1 cellular context compared by ENCODE assay signal in genomic region chr2:171893824-171894611, GRCh38.
TF ChIP-seq lines count a peak whose summit lies in the region.

SLC25A12 (minus strand) TSS chr2:171894244; CDS start chr2:171894214, 30 bp downstream.

TF ChIP-seq in HepG2, 621 proteins besides CTCF, POLR2A, EP300 and RAD21 (continued from another document and continues in another):
- peak; percentile 86 for TF ChIP-seq ZNF883 (CRISPR knock-in tag; IDR thresholded peaks at IDR 0.05; ENCODE audit: not compliant biosample characterization)
- TF ChIP-seq TOE1 (CRISPR knock-in tag; IDR thresholded peaks at IDR 0.05) = no peak
- no peak for TF ChIP-seq DMTF1 (CRISPR knock-in tag; IDR thresholded peaks at IDR 0.05)
- no peak for TF ChIP-seq KLF12 (CRISPR knock-in tag; IDR thresholded peaks at IDR 0.05; ENCODE audit: borderline replicate concordance)
- TF ChIP-seq TAF1 (CRISPR knock-in tag; IDR thresholded peaks at IDR 0.05) = peak; percentile 60; the same call in 1 of the 2 replicates
- TF ChIP-seq ATF5 (CRISPR knock-in tag; IDR thresholded peaks at IDR 0.05; ENCODE audit: low read depth) = no peak
- peak; percentile 42 for TF ChIP-seq XRCC5 (optimal IDR thresholded peaks at IDR 0.05; ENCODE audit: low read length)
- TF ChIP-seq ZNF713 (CRISPR knock-in tag; IDR thresholded peaks at IDR 0.05) = peak; percentile 21; the same call in 1 of the 2 replicates
- peak; percentile 97 for TF ChIP-seq ZBTB14 (CRISPR knock-in tag; IDR thresholded peaks at IDR 0.05)
- TF ChIP-seq KDM6A (CRISPR knock-in tag; IDR thresholded peaks at IDR 0.05; ENCODE audit: low read depth) = no peak
- TF ChIP-seq ZBTB21 (CRISPR knock-in tag; IDR thresholded peaks at IDR 0.05) = no peak
- TF ChIP-seq ZBTB4 (CRISPR knock-in tag; IDR thresholded peaks at IDR 0.05; ENCODE audit: borderline replicate concordance) = no peak
- no peak for TF ChIP-seq HMGXB3 (CRISPR knock-in tag; IDR thresholded peaks at IDR 0.05; ENCODE audit: borderline replicate concordance)
- TF ChIP-seq MAZ (IDR thresholded peaks at IDR 0.05; ENCODE audit: borderline replicate concordance, low read depth, low read length) = peak; percentile 28; the same call in 1 of the 2 replicates
- no peak for TF ChIP-seq MAZ (CRISPR knock-in tag; IDR thresholded peaks at IDR 0.05; ENCODE audit: low read depth)
- TF ChIP-seq ZNF839 (CRISPR knock-in tag; IDR thresholded peaks at IDR 0.05; ENCODE audit: borderline replicate concordance) = no peak
- no peak for TF ChIP-seq REL (CRISPR knock-in tag; conservative IDR thresholded peaks at IDR 0.05)
- peak; percentile 21; the same call in 1 of the 2 replicates for TF ChIP-seq CCDC6 (CRISPR knock-in tag; IDR thresholded peaks at IDR 0.05)
- no peak for TF ChIP-seq SMARCE1 (IDR thresholded peaks at IDR 0.05; ENCODE audit: borderline replicate concordance)
- peak; percentile 37; the same call in 1 of the 2 replicates for TF ChIP-seq ZNF430 (CRISPR knock-in tag; IDR thresholded peaks at IDR 0.05)
- no peak for TF ChIP-seq JUN (CRISPR knock-in tag; IDR thresholded peaks at IDR 0.05)
- TF ChIP-seq PATZ1 (CRISPR knock-in tag; IDR thresholded peaks at IDR 0.05) = peak; percentile 36
- no peak for TF ChIP-seq SMARCC2 (IDR thresholded peaks at IDR 0.05)
- 0 out of 2 replicates have a peak, but pooled peaks have one; percentile 32 for TF ChIP-seq ZNF550 (CRISPR knock-in tag; IDR thresholded peaks at IDR 0.05; ENCODE audit: borderline replicate concordance)
- peak; percentile 87; the same call in 1 of the 2 replicates for TF ChIP-seq ZNF451 (CRISPR knock-in tag; IDR thresholded peaks at IDR 0.05)
- no peak; the same call in 1 of the 2 replicates for TF ChIP-seq RFXAP (CRISPR knock-in tag; IDR thresholded peaks at IDR 0.05; ENCODE audit: borderline replicate concordance)
- TF ChIP-seq PAX8 (CRISPR knock-in tag; IDR thresholded peaks at IDR 0.05; ENCODE audit: borderline replicate concordance) = no peak
- TF ChIP-seq ZNF563 (CRISPR knock-in tag; IDR thresholded peaks at IDR 0.05) = peak; percentile 81
- peak; percentile 31; the same call in 1 of the 2 replicates for TF ChIP-seq SOX5 (CRISPR knock-in tag; IDR thresholded peaks at IDR 0.05; ENCODE audit: borderline replicate concordance)
- TF ChIP-seq ZNF609 (CRISPR knock-in tag; IDR thresholded peaks at IDR 0.05; ENCODE audit: borderline replicate concordance) = peak; percentile 39; the same call in 1 of the 2 replicates
- TF ChIP-seq SP2 (CRISPR knock-in tag; IDR thresholded peaks at IDR 0.05) = 0 out of 2 replicates have a peak, but pooled peaks have one; percentile 30
- TF ChIP-seq CAMTA2 (CRISPR knock-in tag; IDR thresholded peaks at IDR 0.05; ENCODE audit: borderline replicate concordance) = no peak
- TF ChIP-seq ZNF350 (CRISPR knock-in tag; IDR thresholded peaks at IDR 0.05; ENCODE audit: borderline replicate concordance, low read depth) = peak; percentile 72; the same call in 1 of the 2 replicates
- TF ChIP-seq ZNF569 (CRISPR knock-in tag; IDR thresholded peaks at IDR 0.05; ENCODE audit: borderline replicate concordance) = no peak
- no peak for TF ChIP-seq ATM (IDR thresholded peaks at IDR 0.05; ENCODE audit: borderline replicate concordance)
- no peak for TF ChIP-seq ARID3A (IDR thresholded peaks at IDR 0.05; ENCODE audit: low read depth, low read length)
